ENCODE assay signal across 13 cellular contexts in genomic region chr5:127957183-127957582, GRCh38.
DNase-seq lines count a peak whose midpoint lies in the region; ATAC-seq, FAIRE-seq and TF ChIP-seq lines count a peak whose summit lies in the region.
"Had no signal": no experiment of that assay in that cellular context is flagged by ENCODE, and none has a peak within 500 bp of the region (broad histone marks: within the 10 kb centered on the region; RNA-seq: fewer than 3 reads in every experiment).

No MANE protein-coding gene starts in this region.

- no peak overlapping the region for H3K18ac ChIP-seq in trophoblast cell (ENCODE audit: low read length)

- TF ChIP-seq CTCF in fibroblast of mammary gland (conservative IDR thresholded peaks at IDR 0.05; ENCODE audit: control insufficient read depth, insufficient read depth, low read depth, low read length) = no peak

- H4K12ac ChIP-seq in trophoblast cell (ENCODE audit: low read depth, low read length) = no peak overlapping the region

- H3K36me3 ChIP-seq in trophoblast cell (ENCODE audit: control insufficient read depth in 1 of 2, insufficient read depth in 2 of 2, low read length in 2 of 2) = no peaks in the 10 kb centered on the region

- no peak overlapping the region for H2BK12ac ChIP-seq in trophoblast cell (ENCODE audit: low read length)

- H4K8ac ChIP-seq in trophoblast cell (ENCODE audit: low read depth, low read length) = no peak overlapping the region

- no peak overlapping the region for H2AFZ ChIP-seq in trophoblast cell (ENCODE audit: insufficient read depth, low read length, poor library complexity)
- H2AFZ ChIP-seq: parathyroid adenoma had no signal

- H2AK5ac ChIP-seq in trophoblast cell (ENCODE audit: low read length) = no peak overlapping the region

- no peak overlapping the region for H3K27ac ChIP-seq in trophoblast cell (ENCODE audit: low read depth, low read length)
- H3K27ac ChIP-seq: KMS-11, parathyroid adenoma had no signal

- H3K9me3 ChIP-seq in trophoblast cell (ENCODE audit: insufficient read depth, low read depth, low read length) = no peaks in the 10 kb centered on the region

- ATAC-seq in HG03439 (IDR thresholded peaks at IDR 0.05; ENCODE audit: unreplicated experiment) (no peak), GM18870 (IDR thresholded peaks at IDR 0.05; ENCODE audit: unreplicated experiment) (no peak)
- ATAC-seq: stimulated activated effector memory CD8-positive, alpha-beta T cell treated with anti-CD3 and anti-CD28 coated beads, Interleukin-12 subunit alpha, Interleukin-12 subunit beta, amount 100 ng/mL, for 72 hours; T-helper 17 cell had no signal

- no peak overlapping the region for H3K9ac ChIP-seq in trophoblast cell (ENCODE audit: low read length)
- H3K9ac ChIP-seq: KMS-11, parathyroid adenoma had no signal

- no peaks in the 10 kb centered on the region for H3K4me1 ChIP-seq in trophoblast cell (ENCODE audit: control insufficient read depth in 1 of 2, insufficient read depth in 2 of 2, low read length in 2 of 2)
- H3K4me1 ChIP-seq: parathyroid adenoma had no signal

- FAIRE-seq in RCC 7860 (lab: Jason Lieb, UNC) = no peak

- no peak overlapping the region for H3K4me3 ChIP-seq in fibroblast of mammary gland (ENCODE audit: control insufficient read depth, low read depth, low read length)
- H3K4me3 ChIP-seq in trophoblast cell (ENCODE audit: low read depth, low read length) = no peak overlapping the region

- H3K79me2 ChIP-seq in trophoblast cell (ENCODE audit: control insufficient read depth, insufficient read depth, low read length, poor library complexity) = no peaks in the 10 kb centered on the region
- H3K79me2 ChIP-seq: parathyroid adenoma had no signal

- WGBS in trophoblast cell (ENCODE audit: extremely low coverage, insufficient coverage, insufficient read length) = no CpG with 5 or more reads among the region's 2 CpGs

- H3K14ac ChIP-seq in trophoblast cell (ENCODE audit: low read length) = no peak overlapping the region

- H2BK5ac ChIP-seq in trophoblast cell (ENCODE audit: low read depth, low read length, poor library complexity) = no peak overlapping the region

- no peak overlapping the region for H4K91ac ChIP-seq in trophoblast cell (ENCODE audit: low read depth, low read length)

- DNase-seq in DMS53 treated with DMSO at 0.1 percent for 48 hours (lab: John Stamatoyannopoulos, UW; ENCODE audit: unreplicated experiment) (peak; percentile 69), RCC 7860 (ENCODE audit: low spot score) (peak; percentile 50), fibroblast of mammary gland (ENCODE audit: low read depth) (peak; percentile 77), trophoblast cell (peak; percentile 71 to 74), NCI-H2107 (lab: John Stamatoyannopoulos, UW) (no peak), NOMO-1 treated with DMSO at 0.1 percent for 48 hours (lab: John Stamatoyannopoulos, UW; ENCODE audit: unreplicated experiment) (no peak)
- DNase-seq: H9, T-helper 17 cell had no signal

- no peaks in the 10 kb centered on the region for H3K27me3 ChIP-seq in trophoblast cell (ENCODE audit: insufficient read depth, low read length)

- H3K23ac ChIP-seq in trophoblast cell (ENCODE audit: low read length) = no peak overlapping the region

- no peak overlapping the region for H3K4ac ChIP-seq in trophoblast cell (ENCODE audit: low read depth, low read length)

- H3K4me2 ChIP-seq in trophoblast cell (ENCODE audit: low read length) = no peak overlapping the region
- H3K4me2 ChIP-seq: KMS-11 had no signal

- no peaks in the 10 kb centered on the region for H3K79me1 ChIP-seq in trophoblast cell (ENCODE audit: low read length)

- no peak overlapping the region for H2BK120ac ChIP-seq in trophoblast cell (ENCODE audit: insufficient read depth, low read length, poor library complexity)

Comparison
In these comparisons a context has a peak if more than half of its experiments do, and no peak if none do; other contexts are left out.
1. DNase-seq: peak in DMS53 treated with DMSO at 0.1 percent for 48 hours (single experiment), RCC 7860 (single experiment), fibroblast of mammary gland (single experiment) and trophoblast cell (2 of 2); none in NCI-H2107 (single experiment) and NOMO-1 treated with DMSO at 0.1 percent for 48 hours (single experiment).